Comparison of ENCODE assay signal across 1 cellular context in the genomic region with DNA sequence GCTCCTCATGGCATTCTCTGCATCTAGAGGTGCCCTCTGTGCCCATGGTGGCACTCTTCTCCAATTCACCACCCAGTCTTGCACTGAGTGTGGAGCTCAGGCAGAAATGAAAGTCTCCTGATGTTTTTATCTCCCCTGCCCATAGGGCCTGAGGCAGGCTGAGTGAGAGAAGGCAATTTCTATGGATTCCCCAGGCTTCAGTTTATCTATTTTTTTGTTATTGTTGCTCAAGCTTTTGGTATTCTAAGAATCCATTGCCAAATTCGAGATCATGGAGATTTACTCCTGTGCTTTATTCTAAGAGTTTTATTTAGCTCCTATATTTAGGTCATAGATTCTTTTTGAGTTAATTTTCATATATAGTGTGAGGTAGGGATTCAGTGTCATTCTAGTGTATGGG.
TF ChIP-seq lines count a peak whose summit lies in the region.

No MANE protein-coding gene starts in this region.

TF ChIP-seq in SK-N-SH treated with all-trans-retinoic acid at 6 μM for 48 hours, 23 proteins besides CTCF, POLR2A, EP300 and RAD21 (continued from another document):
- TF ChIP-seq, protein P1, sequence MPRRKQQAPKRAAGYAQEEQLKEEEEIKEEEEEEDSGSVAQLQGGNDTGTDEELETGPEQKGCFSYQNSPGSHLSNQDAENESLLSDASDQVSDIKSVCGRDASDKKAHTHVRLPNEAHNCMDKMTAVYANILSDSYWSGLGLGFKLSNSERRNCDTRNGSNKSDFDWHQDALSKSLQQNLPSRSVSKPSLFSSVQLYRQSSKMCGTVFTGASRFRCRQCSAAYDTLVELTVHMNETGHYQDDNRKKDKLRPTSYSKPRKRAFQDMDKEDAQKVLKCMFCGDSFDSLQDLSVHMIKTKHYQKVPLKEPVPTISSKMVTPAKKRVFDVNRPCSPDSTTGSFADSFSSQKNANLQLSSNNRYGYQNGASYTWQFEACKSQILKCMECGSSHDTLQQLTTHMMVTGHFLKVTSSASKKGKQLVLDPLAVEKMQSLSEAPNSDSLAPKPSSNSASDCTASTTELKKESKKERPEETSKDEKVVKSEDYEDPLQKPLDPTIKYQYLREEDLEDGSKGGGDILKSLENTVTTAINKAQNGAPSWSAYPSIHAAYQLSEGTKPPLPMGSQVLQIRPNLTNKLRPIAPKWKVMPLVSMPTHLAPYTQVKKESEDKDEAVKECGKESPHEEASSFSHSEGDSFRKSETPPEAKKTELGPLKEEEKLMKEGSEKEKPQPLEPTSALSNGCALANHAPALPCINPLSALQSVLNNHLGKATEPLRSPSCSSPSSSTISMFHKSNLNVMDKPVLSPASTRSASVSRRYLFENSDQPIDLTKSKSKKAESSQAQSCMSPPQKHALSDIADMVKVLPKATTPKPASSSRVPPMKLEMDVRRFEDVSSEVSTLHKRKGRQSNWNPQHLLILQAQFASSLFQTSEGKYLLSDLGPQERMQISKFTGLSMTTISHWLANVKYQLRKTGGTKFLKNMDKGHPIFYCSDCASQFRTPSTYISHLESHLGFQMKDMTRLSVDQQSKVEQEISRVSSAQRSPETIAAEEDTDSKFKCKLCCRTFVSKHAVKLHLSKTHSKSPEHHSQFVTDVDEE (CRISPR knock-in tag; IDR thresholded peaks at IDR 0.05), result no peak
- TF ChIP-seq BACH2 (CRISPR knock-in tag; IDR thresholded peaks at IDR 0.05; ENCODE audit: borderline replicate concordance) (no peak), TCF4 (CRISPR knock-in tag; IDR thresholded peaks at IDR 0.05; ENCODE audit: borderline replicate concordance) (no peak), ZNF70 (CRISPR knock-in tag; IDR thresholded peaks at IDR 0.05) (no peak), ZFP30 (CRISPR knock-in tag; IDR thresholded peaks at IDR 0.05) (no peak), TOX (CRISPR knock-in tag; IDR thresholded peaks at IDR 0.05; ENCODE audit: borderline replicate concordance) (no peak)
